In the genomic region with DNA sequence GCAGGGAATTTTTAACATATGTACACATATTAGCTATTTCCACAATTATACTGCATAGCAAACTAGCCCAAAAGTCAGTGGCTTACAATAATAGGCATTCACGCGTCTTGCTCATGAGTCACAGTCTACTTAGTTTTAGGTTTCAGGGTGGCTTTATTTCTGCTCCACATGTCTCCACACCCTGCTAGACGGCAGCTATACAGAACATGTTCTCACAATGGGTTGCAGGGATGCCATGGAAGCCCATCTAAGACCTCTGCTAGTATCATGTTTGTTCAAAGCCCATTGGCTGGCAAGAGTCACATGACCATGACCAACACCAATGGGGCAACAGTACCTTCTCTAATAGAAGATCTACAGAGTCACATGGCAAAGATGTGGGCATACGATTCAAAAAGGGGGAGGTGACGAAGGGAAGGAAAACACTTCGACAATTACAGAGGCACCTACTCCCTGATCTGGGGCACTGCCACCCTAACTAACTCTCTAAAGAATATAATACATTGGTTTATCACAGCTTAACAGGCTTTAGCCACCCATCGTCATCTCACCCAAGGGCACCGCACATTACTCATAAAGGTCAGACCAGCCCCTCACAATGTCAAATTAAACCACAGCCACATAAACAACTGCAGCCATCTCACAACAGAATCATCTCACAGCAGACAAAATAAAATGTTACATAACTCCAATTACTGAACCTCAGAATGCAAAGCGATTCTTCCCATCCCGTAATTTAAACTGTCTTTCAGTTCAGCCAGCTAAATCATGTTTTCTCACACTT, we compare ENCODE assay signal across 15 cellular contexts.
DNase-seq lines count a peak whose midpoint lies in the region; ATAC-seq and TF ChIP-seq lines count a peak whose summit lies in the region.
"Had no signal": no experiment of that assay in that cellular context is flagged by ENCODE, and none has a peak within 500 bp of the region (broad histone marks: within the 10 kb centered on the region; RNA-seq: fewer than 3 reads in every experiment).

No MANE protein-coding gene starts in this region.

- no peak overlapping the region for H3K27ac ChIP-seq in fibroblast of lung (ENCODE audit: insufficient read depth, low read length)
- no peak overlapping the region for H3K27ac ChIP-seq in CD4-positive, alpha-beta memory T cell (ENCODE audit: low read depth, low read length)

- ATAC-seq in WTC11 = no peak
- ATAC-seq: HCT116, SK-N-SH treated with all-trans-retinoic acid at 6 μM for 48 hours had no signal

- no peaks in the 10 kb centered on the region for H3K9me3 ChIP-seq in fibroblast of lung (ENCODE audit: control insufficient read depth, insufficient read depth, low read depth, low read length)
- H3K9me3 ChIP-seq in skeletal muscle satellite cell (replicated peaks; ENCODE audit: low read length) = no peaks in the 10 kb centered on the region
- H3K9me3 ChIP-seq in CD4-positive, alpha-beta memory T cell (ENCODE audit: control insufficient read depth in 1 of 2, low read length in 2 of 2) = no peaks in the 10 kb centered on the region

- H3K36me3 Mint-ChIP-seq in WTC11 = no peaks in the 10 kb centered on the region
- H3K36me3 Mint-ChIP-seq in CD4-positive, alpha-beta memory T cell = no peaks in the 10 kb centered on the region
- H3K36me3 Mint-ChIP-seq: CD14-positive monocyte had no signal

- no peak for TF ChIP-seq CTCF in WTC11 (IDR thresholded peaks at IDR 0.05)
- no peak for TF ChIP-seq CTCF in fibroblast of lung (conservative IDR thresholded peaks at IDR 0.05 in 1 of 2, IDR thresholded peaks at IDR 0.05 in 1 of 2; ENCODE audit: low read depth in 1 of 2, low read length in 2 of 2)

- no peaks in the 10 kb centered on the region for H4K20me1 ChIP-seq in fibroblast of lung (ENCODE audit: control insufficient read depth, extremely low read depth, insufficient read depth, low read length)

- no peak overlapping the region for H3K4me3 ChIP-seq in fibroblast of lung (replicated peaks in 1 of 4; ENCODE audit: control extremely low read depth in 1 of 4, insufficient read depth in 1 of 4, low read depth in 3 of 4, low read length in 4 of 4)
- H3K4me3 ChIP-seq in skeletal muscle satellite cell (ENCODE audit: low read length) = peak overlapping the region; percentile 6
- H3K4me3 ChIP-seq in CD4-positive, alpha-beta memory T cell (ENCODE audit: low read length in 2 of 2) = no peak overlapping the region

- no peaks in the 10 kb centered on the region for H3K36me3 ChIP-seq in fibroblast of lung (ENCODE audit: control insufficient read depth, insufficient read depth, low read length)
- H3K36me3 ChIP-seq in skeletal muscle satellite cell (ENCODE audit: insufficient read depth, low read length) = no peaks in the 10 kb centered on the region
- no peaks in the 10 kb centered on the region for H3K36me3 ChIP-seq in CD4-positive, alpha-beta memory T cell (ENCODE audit: insufficient read depth, low read length)

- no peaks in the 10 kb centered on the region for H3K79me2 ChIP-seq in fibroblast of lung (ENCODE audit: control insufficient read depth, insufficient read depth, low read length)

- H3K4me1 ChIP-seq in fibroblast of lung (ENCODE audit: control insufficient read depth, extremely low read depth, insufficient read depth, low read length) = no peaks in the 10 kb centered on the region
- H3K4me1 ChIP-seq in skeletal muscle satellite cell (ENCODE audit: control insufficient read depth, insufficient read depth, low read length) = peaks cover 37% of the 10 kb centered on the region
- H3K4me1 ChIP-seq in CD4-positive, alpha-beta memory T cell (ENCODE audit: insufficient read depth, low read length) = no peaks in the 10 kb centered on the region

- peaks cover 5% of the 10 kb centered on the region; the same call in 1 of the 2 replicates for H3K4me1 Mint-ChIP-seq in WTC11
- H3K4me1 Mint-ChIP-seq in CD4-positive, alpha-beta memory T cell = no peaks in the 10 kb centered on the region
- H3K4me1 Mint-ChIP-seq: CD14-positive monocyte had no signal

- H3K27me3 ChIP-seq in fibroblast of lung (ENCODE audit: control insufficient read depth, insufficient read depth, low read length) = no peaks in the 10 kb centered on the region
- H3K27me3 ChIP-seq in skeletal muscle satellite cell (ENCODE audit: control insufficient read depth, insufficient read depth, low read length) = peaks cover 4% of the 10 kb centered on the region
- no peaks in the 10 kb centered on the region for H3K27me3 ChIP-seq in CD4-positive, alpha-beta memory T cell (ENCODE audit: insufficient read depth, low read length)

- H3K4me3 Mint-ChIP-seq in WTC11 = no peak overlapping the region
- H3K4me3 Mint-ChIP-seq in CD4-positive, alpha-beta memory T cell = no peak overlapping the region
- H3K4me3 Mint-ChIP-seq: CD14-positive monocyte had no signal

- no peak overlapping the region for H3K4me2 ChIP-seq in fibroblast of lung (ENCODE audit: extremely low read depth, insufficient read depth, low read length)
- peak overlapping the region; percentile 50 for H3K4me2 ChIP-seq in skeletal muscle satellite cell (ENCODE audit: low read length)

- H2AFZ ChIP-seq in fibroblast of lung (ENCODE audit: low read length) = no peak overlapping the region

- intact Hi-C loops in CD4-positive, alpha-beta memory T cell (cut with micrococcal nuclease) = no loop called here

- POLR2A ChIA-PET in WTC11 (lab: Charles Lee) = no interaction called here
- POLR2A ChIA-PET in CD4-positive, alpha-beta memory T cell (lab: Charles Lee; ENCODE audit: partially characterized antibody) = no interaction called here

- no peaks in the 10 kb centered on the region for H3K27me3 Mint-ChIP-seq in WTC11 (ENCODE audit: low read depth)
- H3K27me3 Mint-ChIP-seq in CD4-positive, alpha-beta memory T cell = no peaks in the 10 kb centered on the region

- H3K9ac ChIP-seq in fibroblast of lung (ENCODE audit: insufficient read depth, low read length) = no peak overlapping the region
- peak overlapping the region; percentile 13 for H3K9ac ChIP-seq in skeletal muscle satellite cell (ENCODE audit: low read depth, low read length)

- H3K27ac Mint-ChIP-seq in WTC11 = no peak overlapping the region
- no peak overlapping the region for H3K27ac Mint-ChIP-seq in CD4-positive, alpha-beta memory T cell
- H3K27ac Mint-ChIP-seq: CD14-positive monocyte had no signal

- H3K9me3 Mint-ChIP-seq in WTC11 = peaks cover 11% of the 10 kb centered on the region
- H3K9me3 Mint-ChIP-seq in CD4-positive, alpha-beta memory T cell = peaks cover 0 to 5% (median 0%) of the 10 kb centered on the region in 8 donors

- DNase-seq in HT1080 (ENCODE audit: low read depth) (peak; percentile 71), WTC11 (ENCODE audit: low spot score) (no peak), fibroblast of lung (ENCODE audit: low read depth in 2 of 2) (peak; percentile 78 to 79), NCI-H748 (lab: John Stamatoyannopoulos, UW; ENCODE audit: unreplicated experiment) (no peak)
- DNase-seq in CD4-positive, alpha-beta memory T cell = no peak
- DNase-seq in activated CD8-positive, alpha-beta memory T cell treated with anti-CD3 and anti-CD28 coated beads, Interleukin-2, amount 50 U/mL, for 48 hours = no peak
- DNase-seq in effector CD4-positive, alpha-beta T cell = no peak
- DNase-seq: activated gamma-delta T cell treated with Interleukin-2 at 50 U/mL for 16 hours; central memory CD4-positive, alpha-beta T cell; NCI-H1694 treated with DMSO at 0.1 percent for 48 hours; stimulated activated CD4-positive, alpha-beta T cell treated with anti-CD3 and anti-CD28 coated beads, Interleukin-15, amount 100 ng/mL, for 24 hours had no signal

- CTCF ChIA-PET in WTC11 (lab: Charles Lee) = interaction anchor here (1.0 kb wide), 1 partner anchor 16 kb away, joined by 3 read pairs; no protein-coding TSS in a partner anchor
- CTCF ChIA-PET in CD4-positive, alpha-beta memory T cell (lab: Charles Lee; ENCODE audit: partially characterized antibody) = no interaction called here

TF ChIP-seq in WTC11, 78 proteins besides CTCF, POLR2A, EP300 and RAD21:
- TF ChIP-seq ATF2 (CRISPR knock-in tag; IDR thresholded peaks at IDR 0.05; ENCODE audit: borderline replicate concordance, low read depth) (no peak), USF2 (CRISPR knock-in tag; IDR thresholded peaks at IDR 0.05) (peak; percentile 49)
TF ChIP-seq in WTC11: peak in this region for 1.

Comparison
In these comparisons a context has a peak if more than half of its experiments do, and no peak if none do; other contexts are left out.
1. DNase-seq: peak in HT1080 (single experiment) and fibroblast of lung (2 of 2); none in WTC11 (single experiment), CD4-positive, alpha-beta memory T cell (0 of 5), NCI-H748 (single experiment), activated CD8-positive, alpha-beta memory T cell treated with anti-CD3 and anti-CD28 coated beads, Interleukin-2, amount 50 U/mL, for 48 hours (single experiment) and effector CD4-positive, alpha-beta T cell (single experiment).